ENCODE assay signal across 7 cellular contexts in genomic region chr10:100828744-100829102, GRCh38.
DNase-seq lines count a peak whose midpoint lies in the region; ATAC-seq and TF ChIP-seq lines count a peak whose summit lies in the region.

No MANE protein-coding gene starts in this region.

- peak overlapping the region; percentile 93 for H3K4me3 Mint-ChIP-seq in T-helper 17 cell
- H3K4me3 Mint-ChIP-seq in glutamatergic neuron (ENCODE audit: unreplicated experiment) = peak overlapping the region; percentile 85

- POLR2A ChIA-PET in HCT116 (lab: Charles Lee) = no interaction called here

- H3K4me2 ChIP-seq in HCT116 (ENCODE audit: low read length) = peak overlapping the region; percentile 96

- peaks cover 28% of the 10 kb centered on the region for H3K27me3 Mint-ChIP-seq in T-helper 17 cell
- H3K27me3 Mint-ChIP-seq in glutamatergic neuron (ENCODE audit: unreplicated experiment) = peaks cover 45% of the 10 kb centered on the region

- CTCF ChIA-PET in HCT116 (lab: Charles Lee) = interaction anchor here (0.7 kb wide), 1 partner anchor 26 kb away, joined by 3 read pairs; no protein-coding TSS in a partner anchor

- H3K9ac ChIP-seq in HCT116 (ENCODE audit: low read length) = peak overlapping the region; percentile 63; the same call in 1 of the 2 replicates

- H3K4me1 Mint-ChIP-seq in T-helper 17 cell (peaks cover 30% of the 10 kb centered on the region), glutamatergic neuron (ENCODE audit: low read depth, unreplicated experiment) (peaks cover 7% of the 10 kb centered on the region)

- TF ChIP-seq RAD21 in HCT116 (IDR thresholded peaks at IDR 0.05; ENCODE audit: low read depth) = no peak

- no peaks in the 10 kb centered on the region for H3K27me3 ChIP-seq in HCT116 (ENCODE audit: insufficient read depth, low read length)

- intact Hi-C loops in HCT116 (cut with micrococcal nuclease) = loop anchor here (5.0 kb wide), 1 partner anchor 86 kb away; no protein-coding TSS in a partner anchor

- no peaks in the 10 kb centered on the region for H3K9me2 ChIP-seq in HCT116 (ENCODE audit: insufficient read depth)

- peaks cover 12 to 30% of the 10 kb centered on the region in 2 experiments; a peak in 3 of 4 replicates for H3K4me1 ChIP-seq in HCT116 (ENCODE audit: control insufficient read depth in 1 of 2, insufficient read depth in 2 of 2, low read length in 2 of 2)

- H3K27ac ChIP-seq in HCT116 (ENCODE audit: low read depth, low read length) (no peak overlapping the region; the same call in 1 of the 2 replicates), skin epidermis (no peak overlapping the region)

- H3K9me3 ChIP-seq in HCT116 (ENCODE audit: control insufficient read depth in 1 of 2, insufficient read depth in 1 of 2, low read depth in 1 of 2, low read length in 2 of 2) = no peaks in the 10 kb centered on the region
- H3K9me3 ChIP-seq in T-helper 17 cell (ENCODE audit: control insufficient read depth, low read length, poor library complexity, severe bottlenecking) = no peaks in the 10 kb centered on the region

- TF ChIP-seq CTCF in HCT116 (IDR thresholded peaks at IDR 0.05 in 2 of 3, conservative IDR thresholded peaks at IDR 0.05 in 1 of 3; ENCODE audit: borderline replicate concordance in 1 of 3, insufficient read depth in 1 of 3, low read depth in 2 of 3, low read length in 2 of 3) = no peak
- TF ChIP-seq CTCF in glutamatergic neuron (IDR thresholded peaks at IDR 0.05; ENCODE audit: partially characterized antibody, unreplicated experiment) = no peak

- peaks cover 27% of the 10 kb centered on the region for H3K36me3 Mint-ChIP-seq in T-helper 17 cell (ENCODE audit: low read depth)
- H3K36me3 Mint-ChIP-seq in glutamatergic neuron (ENCODE audit: unreplicated experiment) = no peaks in the 10 kb centered on the region

- BruUV-seq in HCT116 (replicated peaks; lab: Mats Ljungman, UMichigan) = no TSS peak

- H3K4me3 ChIP-seq in HCT116 (replicated peaks in 1 of 2; ENCODE audit: low read depth in 1 of 2, low read length in 2 of 2) (peak overlapping the region; percentile 51 to 70), skin epidermis (peak overlapping the region in 5 of 7 experiments; percentile 2 to 34 (median 12))

- no peaks in the 10 kb centered on the region for H3K79me2 ChIP-seq in HCT116 (ENCODE audit: insufficient read depth, low read length)

- DNase-seq in HCT116 (ENCODE audit: low read depth, low spot score) = no peak
- peak in 1 of 3 donors; percentile 13 for DNase-seq in T-helper 17 cell
- no peak for DNase-seq in glutamatergic neuron
- no peak for DNase-seq in occipital lobe (lab: John Stamatoyannopoulos, UW)

- ATAC-seq in HCT116 (no peak), T-helper 17 cell (peak; percentile 51), HG03521 (IDR thresholded peaks at IDR 0.05; ENCODE audit: unreplicated experiment) (no peak), GM19397 (IDR thresholded peaks at IDR 0.05; ENCODE audit: unreplicated experiment) (no peak)

- H3K36me3 ChIP-seq in HCT116 (ENCODE audit: control insufficient read depth in 1 of 2, insufficient read depth in 2 of 2, low read length in 2 of 2) = no peaks in the 10 kb centered on the region

- H4K20me1 ChIP-seq in HCT116 (ENCODE audit: insufficient read depth) = no peaks in the 10 kb centered on the region

- H3K27ac Mint-ChIP-seq in T-helper 17 cell (peak overlapping the region; percentile 80), glutamatergic neuron (ENCODE audit: unreplicated experiment) (no peak overlapping the region)

- no peak overlapping the region for H2AFZ ChIP-seq in HCT116 (ENCODE audit: low read depth, low read length, poor library complexity, severe bottlenecking)

- no peak for TF ChIP-seq POLR2A in HCT116 (IDR thresholded peaks at IDR 0.05; ENCODE audit: borderline replicate concordance, extremely low read depth, insufficient read depth, insufficient read length)

- RAD21 ChIA-PET in HCT116 (lab: Charles Lee; ENCODE audit: low non-redundant PET in 1 of 2, low total read pairs in 2 of 2, uncharacterized antibody in 2 of 2, unreplicated experiment in 2 of 2) = no interaction called here

- peaks cover 5% of the 10 kb centered on the region for H3K9me3 Mint-ChIP-seq in glutamatergic neuron (ENCODE audit: unreplicated experiment)

TF ChIP-seq in HCT116, 20 proteins besides CTCF, POLR2A, EP300 and RAD21:
- TF ChIP-seq ATF3 (IDR thresholded peaks at IDR 0.05) = no peak
- TF ChIP-seq POLR2AphosphoS5 (IDR thresholded peaks at IDR 0.05; ENCODE audit: low read depth, low read length) = no peak; the same call in 1 of the 2 replicates
- no peak for TF ChIP-seq MAX (IDR thresholded peaks at IDR 0.05)
- TF ChIP-seq EZH2 (IDR thresholded peaks at IDR 0.05) = no peak
- no peak for TF ChIP-seq SRF (IDR thresholded peaks at IDR 0.05; ENCODE audit: low read depth)
- no peak for TF ChIP-seq YY1 (IDR thresholded peaks at IDR 0.05; ENCODE audit: extremely low read depth, insufficient replicate concordance, low read depth, low read length)
- no peak for TF ChIP-seq REST (IDR thresholded peaks at IDR 0.05; ENCODE audit: low read depth)
- no peak for TF ChIP-seq SIN3A (IDR thresholded peaks at IDR 0.05; ENCODE audit: low read depth)
- TF ChIP-seq CBX3 (IDR thresholded peaks at IDR 0.05; ENCODE audit: low read depth) = no peak
- no peak for TF ChIP-seq EZH2phosphoT487 (IDR thresholded peaks at IDR 0.05; ENCODE audit: borderline replicate concordance)
- no peak for TF ChIP-seq ELF1 (IDR thresholded peaks at IDR 0.05; ENCODE audit: borderline replicate concordance, low read depth)
- TF ChIP-seq, protein P1, sequence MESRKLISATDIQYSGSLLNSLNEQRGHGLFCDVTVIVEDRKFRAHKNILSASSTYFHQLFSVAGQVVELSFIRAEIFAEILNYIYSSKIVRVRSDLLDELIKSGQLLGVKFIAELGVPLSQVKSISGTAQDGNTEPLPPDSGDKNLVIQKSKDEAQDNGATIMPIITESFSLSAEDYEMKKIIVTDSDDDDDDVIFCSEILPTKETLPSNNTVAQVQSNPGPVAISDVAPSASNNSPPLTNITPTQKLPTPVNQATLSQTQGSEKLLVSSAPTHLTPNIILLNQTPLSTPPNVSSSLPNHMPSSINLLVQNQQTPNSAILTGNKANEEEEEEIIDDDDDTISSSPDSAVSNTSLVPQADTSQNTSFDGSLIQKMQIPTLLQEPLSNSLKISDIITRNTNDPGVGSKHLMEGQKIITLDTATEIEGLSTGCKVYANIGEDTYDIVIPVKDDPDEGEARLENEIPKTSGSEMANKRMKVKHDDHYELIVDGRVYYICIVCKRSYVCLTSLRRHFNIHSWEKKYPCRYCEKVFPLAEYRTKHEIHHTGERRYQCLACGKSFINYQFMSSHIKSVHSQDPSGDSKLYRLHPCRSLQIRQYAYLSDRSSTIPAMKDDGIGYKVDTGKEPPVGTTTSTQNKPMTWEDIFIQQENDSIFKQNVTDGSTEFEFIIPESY (IDR thresholded peaks at IDR 0.05; ENCODE audit: extremely low read depth, insufficient replicate concordance, low read length) = no peak
- TF ChIP-seq TCF7L2 (IDR thresholded peaks at IDR 0.05; ENCODE audit: borderline replicate concordance, extremely low read depth, insufficient read depth, insufficient read length) = no peak
- no peak for TF ChIP-seq ZFX (IDR thresholded peaks at IDR 0.05)
- TF ChIP-seq EGR1 (IDR thresholded peaks at IDR 0.05; ENCODE audit: low read depth) = no peak
- no peak for TF ChIP-seq SP1 (IDR thresholded peaks at IDR 0.05; ENCODE audit: low read depth)
- TF ChIP-seq JUND (IDR thresholded peaks at IDR 0.05) = no peak
